Comparison of ENCODE assay signal across 11 cellular contexts in genomic region chr5:57209316-57210040, GRCh38. TPM values are rescaled to one million over a fixed set of nuclear protein-coding genes. Genes with fewer than 3 reads are reported as not detected.
DNase-seq lines count a peak whose midpoint lies in the region; ATAC-seq and TF ChIP-seq lines count a peak whose summit lies in the region.
"Had no signal": no experiment of that assay in that cellular context is flagged by ENCODE, and none has a peak within 500 bp of the region (broad histone marks: within the 10 kb centered on the region; RNA-seq: fewer than 3 reads in every experiment).

No MANE protein-coding gene starts in this region.

- peaks cover 29% of the 10 kb centered on the region for H4K20me1 ChIP-seq in OCI-LY7 (ENCODE audit: insufficient read depth, low read length)

- no peaks in the 10 kb centered on the region for H3K9me2 ChIP-seq in OCI-LY7 (ENCODE audit: insufficient read depth, low read length)

- no peak overlapping the region for H4K12ac ChIP-seq in trophoblast cell (ENCODE audit: low read depth, low read length)

- no peak overlapping the region for H3K14ac ChIP-seq in trophoblast cell (ENCODE audit: low read length)

- no peak for ATAC-seq in GM18520 (IDR thresholded peaks at IDR 0.05; ENCODE audit: unreplicated experiment)

- no peak overlapping the region for H3K18ac ChIP-seq in trophoblast cell (ENCODE audit: low read length)

- H3K4me2 ChIP-seq in OCI-LY7 (ENCODE audit: low read length) (0 out of 2 replicates have a peak overlapping the region, but pooled peaks have one; percentile 7), trophoblast cell (ENCODE audit: low read length) (no peak overlapping the region)

- no peak overlapping the region for H4K91ac ChIP-seq in trophoblast cell (ENCODE audit: low read depth, low read length)

- H3K4me1 ChIP-seq in OCI-LY7 (ENCODE audit: insufficient read depth, low read length, poor library complexity, severe bottlenecking) (peaks cover 27% of the 10 kb centered on the region), trophoblast cell (ENCODE audit: control insufficient read depth in 1 of 2, insufficient read depth in 2 of 2, low read length in 2 of 2) (peaks cover 2 to 9% of the 10 kb centered on the region in 2 experiments)

- H3K27ac Mint-ChIP-seq in activated CD4-positive, alpha-beta T cell treated with anti-CD3 and anti-CD28 coated beads, Interleukin-2, amount 10 ng/mL, durations not matched to agents 24 days and 14 days = peak overlapping the region; percentile 67

- H3K4me1 Mint-ChIP-seq in activated CD4-positive, alpha-beta T cell treated with anti-CD3 and anti-CD28 coated beads, Interleukin-2, amount 10 ng/mL, durations not matched to agents 24 days and 14 days = peaks cover 45% of the 10 kb centered on the region

- CTCF ChIA-PET in OCI-LY7 (lab: Charles Lee; ENCODE audit: unreplicated experiment) = no interaction called here

- H2BK5ac ChIP-seq in trophoblast cell (ENCODE audit: low read depth, low read length, poor library complexity) = no peak overlapping the region

- H3K9me3 Mint-ChIP-seq in activated CD4-positive, alpha-beta T cell treated with anti-CD3 and anti-CD28 coated beads, Interleukin-2, amount 10 ng/mL, durations not matched to agents 24 days and 14 days = no peaks in the 10 kb centered on the region

- H4K8ac ChIP-seq in trophoblast cell (ENCODE audit: low read depth, low read length) = no peak overlapping the region

- no peak overlapping the region for H2AK5ac ChIP-seq in trophoblast cell (ENCODE audit: low read length)

- BruUV-seq in OCI-LY7 (replicated peaks; lab: Mats Ljungman, UMichigan) = no TSS peak

- TF ChIP-seq CTCF in OCI-LY7 (conservative IDR thresholded peaks at IDR 0.05; ENCODE audit: low read length) (no peak), choroid plexus epithelial cell (conservative IDR thresholded peaks at IDR 0.05; ENCODE audit: low read depth, low read length) (no peak)

- DNase-seq in activated CD4-positive, alpha-beta T cell treated with anti-CD3 and anti-CD28 coated beads, Interleukin-2, amount 10 ng/mL, durations not matched to agents 24 days and 14 days = no peak
- DNase-seq in activated CD4-positive, alpha-beta T cell treated with anti-CD3 and anti-CD28 coated beads, Interleukin-2, amount 50 U/mL, for 1 hour = no peak
- DNase-seq in OCI-LY7 (ENCODE audit: low spot score) (no peak), choroid plexus epithelial cell (ENCODE audit: low read depth) (peak; percentile 43), trophoblast cell (peak; percentile 35 to 89), NCI-H1694 treated with DMSO at 0.1 percent for 48 hours (lab: John Stamatoyannopoulos, UW) (no peak), NCI-H510A (lab: John Stamatoyannopoulos, UW) (no peak)
- DNase-seq: activated CD4-positive, alpha-beta T cell treated with anti-CD3 and anti-CD28 coated beads for 4 hours; cerebellar nuclear complex; NCI-H345 had no signal

- no peak overlapping the region for H2AFZ ChIP-seq in OCI-LY7 (ENCODE audit: low read length)
- H2AFZ ChIP-seq in trophoblast cell (ENCODE audit: insufficient read depth, low read length, poor library complexity) = no peak overlapping the region

- H3K36me3 ChIP-seq in OCI-LY7 (ENCODE audit: insufficient read depth, low read length) (peaks cover 57% of the 10 kb centered on the region), trophoblast cell (ENCODE audit: control insufficient read depth in 1 of 2, insufficient read depth in 2 of 2, low read length in 2 of 2) (peaks cover 9 to 15% of the 10 kb centered on the region in 2 experiments)

- H3K79me1 ChIP-seq in trophoblast cell (ENCODE audit: low read length) = no peaks in the 10 kb centered on the region

- H2BK120ac ChIP-seq in trophoblast cell (ENCODE audit: insufficient read depth, low read length, poor library complexity) = no peak overlapping the region

- H3K4ac ChIP-seq in trophoblast cell (ENCODE audit: low read depth, low read length) = no peak overlapping the region

- H2BK12ac ChIP-seq in trophoblast cell (ENCODE audit: low read length) = no peak overlapping the region

- H3K27me3 Mint-ChIP-seq in activated CD4-positive, alpha-beta T cell treated with anti-CD3 and anti-CD28 coated beads, Interleukin-2, amount 10 ng/mL, durations not matched to agents 24 days and 14 days = no peaks in the 10 kb centered on the region

- intact Hi-C loops in activated CD4-positive, alpha-beta T cell treated with anti-CD3 and anti-CD28 coated beads, Interleukin-2, amount 10 ng/mL, durations not matched to agents 24 days and 14 days (cut with micrococcal nuclease) = no loop called here
- intact Hi-C loops in OCI-LY7 (cut with micrococcal nuclease; ENCODE audit: unreplicated experiment) = no loop called here

- H3K9ac ChIP-seq in trophoblast cell (ENCODE audit: low read length) = no peak overlapping the region

- no peaks in the 10 kb centered on the region for H3K9me3 ChIP-seq in OCI-LY7 (ENCODE audit: low read length)
- H3K9me3 ChIP-seq in trophoblast cell (ENCODE audit: insufficient read depth, low read depth, low read length) = no peaks in the 10 kb centered on the region

- H3K79me2 ChIP-seq in OCI-LY7 (ENCODE audit: insufficient read depth, low read depth, low read length) = peaks cover 100% of the 10 kb centered on the region
- peaks cover 21% of the 10 kb centered on the region for H3K79me2 ChIP-seq in trophoblast cell (ENCODE audit: control insufficient read depth, insufficient read depth, low read length, poor library complexity)

- H3K27ac ChIP-seq in OCI-LY7 (ENCODE audit: low read depth, low read length, poor library complexity, severe bottlenecking) (no peak overlapping the region), trophoblast cell (ENCODE audit: low read depth, low read length) (no peak overlapping the region)

- POLR2A ChIA-PET in OCI-LY7 (lab: Charles Lee) = interaction anchor here (0.9 to 2.5 kb wide), 4 partner anchors 11 to 300 kb away, joined by 3 to 9 read pairs (median 4); partner anchors contain the start of gene SETD9

- H3K27me3 ChIP-seq in trophoblast cell (ENCODE audit: insufficient read depth, low read length) = no peaks in the 10 kb centered on the region

- H3K36me3 Mint-ChIP-seq in activated CD4-positive, alpha-beta T cell treated with anti-CD3 and anti-CD28 coated beads, Interleukin-2, amount 10 ng/mL, durations not matched to agents 24 days and 14 days (ENCODE audit: low read depth) = peaks cover 38% of the 10 kb centered on the region

- WGBS in trophoblast cell (ENCODE audit: extremely low coverage, insufficient coverage, insufficient read length) = no CpG with 5 or more reads among the region's 2 CpGs

- no peak overlapping the region for H3K4me3 ChIP-seq in OCI-LY7 (ENCODE audit: low read depth, low read length, poor library complexity, severe bottlenecking)
- H3K4me3 ChIP-seq in choroid plexus epithelial cell (ENCODE audit: low read depth, low read length) = no peak overlapping the region
- H3K4me3 ChIP-seq in trophoblast cell (ENCODE audit: low read depth, low read length) = no peak overlapping the region

- no peak overlapping the region for H3K23ac ChIP-seq in trophoblast cell (ENCODE audit: low read length)

- no peak overlapping the region for H3K4me3 Mint-ChIP-seq in activated CD4-positive, alpha-beta T cell treated with anti-CD3 and anti-CD28 coated beads, Interleukin-2, amount 10 ng/mL, durations not matched to agents 24 days and 14 days

RNA-seq across cellular contexts. Expression of gene GPBP1, which starts 35.6 kb away (rescaled TPM):
- 85.2 and 86.7 TPM in 2 replicates for total RNA-seq in activated CD4-positive, alpha-beta T cell treated with anti-CD3 and anti-CD28 coated beads, Interleukin-2, amount 10 ng/mL, durations not matched to agents 24 days and 14 days
- total RNA-seq in OCI-LY7 (2014; rRNA removed; shearing (Covaris generic)) = 77.0 and 96.6 TPM in 2 replicates
- total RNA-seq in OCI-LY7 (2022) = 99.2 and 109 TPM in 2 replicates
- polyA plus RNA-seq in trophoblast cell (2013) = 92.5 and 97.5 TPM in 2 replicates

Comparison
In these comparisons a context has a peak if more than half of its experiments do, and no peak if none do; other contexts are left out.
1. DNase-seq: peak in choroid plexus epithelial cell (single experiment) and trophoblast cell (2 of 2); none in activated CD4-positive, alpha-beta T cell treated with anti-CD3 and anti-CD28 coated beads, Interleukin-2, amount 10 ng/mL, durations not matched to agents 24 days and 14 days (single experiment), activated CD4-positive, alpha-beta T cell treated with anti-CD3 and anti-CD28 coated beads, Interleukin-2, amount 50 U/mL, for 1 hour (single experiment), OCI-LY7 (single experiment), NCI-H1694 treated with DMSO at 0.1 percent for 48 hours (single experiment) and NCI-H510A (single experiment).